ENCODE assay signal across 12 cellular contexts in the genomic region with DNA sequence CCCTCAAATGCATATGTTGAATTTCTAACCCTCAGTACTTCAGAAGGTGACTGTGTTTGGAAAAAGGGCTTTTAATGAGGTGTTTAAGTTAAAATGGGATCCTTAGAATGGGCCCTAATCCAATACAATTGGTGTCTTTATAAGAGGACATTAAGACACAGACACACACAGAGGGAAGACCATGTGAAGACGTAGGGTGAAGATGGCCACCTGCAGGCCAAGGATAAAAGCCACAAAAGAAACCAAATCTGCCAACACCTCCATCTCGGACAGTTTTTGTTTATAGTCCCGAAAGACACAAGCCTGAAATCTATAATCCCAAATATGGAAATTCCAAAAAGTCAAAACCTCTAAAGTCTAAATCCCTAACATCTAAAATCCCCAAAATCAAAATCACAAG. TPM values are rescaled to one million over a fixed set of nuclear protein-coding genes. Genes with fewer than 3 reads are reported as not detected.
DNase-seq lines count a peak whose midpoint lies in the region; ATAC-seq and TF ChIP-seq lines count a peak whose summit lies in the region.
"Had no signal": no experiment of that assay in that cellular context is flagged by ENCODE, and none has a peak within 500 bp of the region (broad histone marks: within the 10 kb centered on the region; RNA-seq: fewer than 3 reads in every experiment).

No MANE protein-coding gene starts in this region.

- H2AFZ ChIP-seq in GM23248 (no peak overlapping the region), neural progenitor cell (replicated peaks) (peak overlapping the region; percentile 7)

- H3K36me3 ChIP-seq in GM23248 (ENCODE audit: low read depth) (no peaks in the 10 kb centered on the region), neural progenitor cell (no peaks in the 10 kb centered on the region), spleen (no peaks in the 10 kb centered on the region)
- no peaks in the 10 kb centered on the region for H3K36me3 ChIP-seq in CD8-positive, alpha-beta T cell (ENCODE audit: insufficient read depth, low read length)
- H3K36me3 ChIP-seq: MG63 had no signal

- H3K9me3 ChIP-seq in GM23248 (ENCODE audit: low read depth) (no peaks in the 10 kb centered on the region), neural progenitor cell (ENCODE audit: low read depth) (no peaks in the 10 kb centered on the region), spleen (no peaks in the 10 kb centered on the region)
- H3K9me3 ChIP-seq in CD8-positive, alpha-beta T cell (ENCODE audit: low read length), result no peaks in the 10 kb centered on the region
- H3K9me3 ChIP-seq: MG63 had no signal

- no peaks in the 10 kb centered on the region for H3K36me3 Mint-ChIP-seq in neural progenitor cell
- H3K36me3 Mint-ChIP-seq in CD8-positive, alpha-beta T cell, result no peaks in the 10 kb centered on the region
- H3K36me3 Mint-ChIP-seq in activated T-cell treated with anti-CD3 and anti-CD28 coated beads, Interleukin-2, amount 50 U/mL, for 4 hours (ENCODE audit: insufficient read depth), result no peaks in the 10 kb centered on the region
- H3K36me3 Mint-ChIP-seq: activated naive CD4-positive, alpha-beta T cell treated with anti-CD3 and anti-CD28 coated beads, Interleukin-2, amount 50 U/mL, for 24 hours; naive thymus-derived CD4-positive, alpha-beta T cell had no signal

- in situ Hi-C loops in GM23248 (cut with MboI), result no loop called here

- CTCF ChIA-PET in CD8-positive, alpha-beta T cell (lab: Charles Lee), result interaction anchor here (2.0 kb wide), 1 partner anchor 384 kb away, joined by 5 read pairs; no protein-coding TSS in a partner anchor

- peaks cover 6% of the 10 kb centered on the region for H3K27me3 Mint-ChIP-seq in neural progenitor cell (ENCODE audit: insufficient read depth, low read depth)
- H3K27me3 Mint-ChIP-seq in CD8-positive, alpha-beta T cell (ENCODE audit: low read depth), result peaks cover 6% of the 10 kb centered on the region
- H3K27me3 Mint-ChIP-seq in activated T-cell treated with anti-CD3 and anti-CD28 coated beads, Interleukin-2, amount 50 U/mL, for 4 hours (ENCODE audit: low read depth), result peaks cover 10% of the 10 kb centered on the region
- H3K27me3 Mint-ChIP-seq: activated naive CD4-positive, alpha-beta T cell treated with anti-CD3 and anti-CD28 coated beads, Interleukin-2, amount 50 U/mL, for 24 hours had no signal

- H3K9me3 Mint-ChIP-seq in neural progenitor cell, result no peaks in the 10 kb centered on the region
- H3K9me3 Mint-ChIP-seq in CD8-positive, alpha-beta T cell, result no peaks in the 10 kb centered on the region
- no peaks in the 10 kb centered on the region for H3K9me3 Mint-ChIP-seq in activated T-cell treated with anti-CD3 and anti-CD28 coated beads, Interleukin-2, amount 50 U/mL, for 4 hours
- H3K9me3 Mint-ChIP-seq: activated naive CD4-positive, alpha-beta T cell treated with anti-CD3 and anti-CD28 coated beads, Interleukin-2, amount 50 U/mL, for 24 hours had no signal

- H3K27ac ChIP-seq in GM23248, result no peak overlapping the region
- no peak overlapping the region for H3K27ac ChIP-seq in neural progenitor cell
- H3K27ac ChIP-seq in CD8-positive, alpha-beta T cell (ENCODE audit: low read depth, low read length), result no peak overlapping the region
- no peak overlapping the region for H3K27ac ChIP-seq in spleen

- H3K79me2 ChIP-seq in GM23248 (ENCODE audit: insufficient read depth), result no peaks in the 10 kb centered on the region
- no peaks in the 10 kb centered on the region for H3K79me2 ChIP-seq in neural progenitor cell (ENCODE audit: low read depth)

- ATAC-seq in CD8-positive, alpha-beta T cell, result no peak
- ATAC-seq in activated T-cell treated with anti-CD3 and anti-CD28 coated beads, Interleukin-2, amount 50 U/mL, for 4 hours, result no peak
- ATAC-seq: naive thymus-derived CD4-positive, alpha-beta T cell had no signal

- peaks cover 54% of the 10 kb centered on the region for H3K4me1 ChIP-seq in GM23248 (ENCODE audit: insufficient read depth)
- peaks cover 26% of the 10 kb centered on the region for H3K4me1 ChIP-seq in neural progenitor cell
- H3K4me1 ChIP-seq in CD8-positive, alpha-beta T cell (ENCODE audit: insufficient read depth, low read length), result no peaks in the 10 kb centered on the region
- no peaks in the 10 kb centered on the region for H3K4me1 ChIP-seq in spleen

- no peak overlapping the region for H3K4me3 ChIP-seq in GM23248
- H3K4me3 ChIP-seq in choroid plexus epithelial cell (ENCODE audit: low read depth, low read length), result no peak overlapping the region
- no peak overlapping the region for H3K4me3 ChIP-seq in neural progenitor cell
- H3K4me3 ChIP-seq in CD8-positive, alpha-beta T cell (ENCODE audit: low read depth, low read length), result no peak overlapping the region
- no peak overlapping the region for H3K4me3 ChIP-seq in spleen
- H3K4me3 ChIP-seq: MG63 had no signal

- TF ChIP-seq CTCF in choroid plexus epithelial cell (conservative IDR thresholded peaks at IDR 0.05; ENCODE audit: low read depth, low read length), result peak; percentile 67
- peak; percentile 38 for TF ChIP-seq CTCF in neural progenitor cell (IDR thresholded peaks at IDR 0.05)
- no peak for TF ChIP-seq CTCF in CD8-positive, alpha-beta T cell (IDR thresholded peaks at IDR 0.05)
- TF ChIP-seq CTCF in spleen (IDR thresholded peaks at IDR 0.05 in 8 of 11, conservative IDR thresholded peaks at IDR 0.05 in 3 of 11), result no peak

- TF ChIP-seq POLR2A in spleen (IDR thresholded peaks at IDR 0.05), result no peak

- DNase-seq in GM23248 (peak; percentile 18), M059J (ENCODE audit: low read depth) (peak; percentile 58), choroid plexus epithelial cell (ENCODE audit: low read depth) (peak; percentile 59), neural progenitor cell (ENCODE audit: low spot score) (peak; percentile 40), spleen (no peak)
- DNase-seq in CD8-positive, alpha-beta T cell, result no peak
- DNase-seq in activated T-cell treated with anti-CD3 and anti-CD28 coated beads, Interleukin-2, amount 50 U/mL, for 4 hours, result no peak
- DNase-seq: kidney glomerular epithelial cell; MG63; naive thymus-derived CD4-positive, alpha-beta T cell; T-helper 9 cell had no signal

- POLR2A ChIA-PET in CD8-positive, alpha-beta T cell (lab: Charles Lee), result no interaction called here

- peaks cover 18% of the 10 kb centered on the region for H3K4me1 Mint-ChIP-seq in neural progenitor cell
- H3K4me1 Mint-ChIP-seq in CD8-positive, alpha-beta T cell (ENCODE audit: low read depth), result no peaks in the 10 kb centered on the region
- H3K4me1 Mint-ChIP-seq in activated T-cell treated with anti-CD3 and anti-CD28 coated beads, Interleukin-2, amount 50 U/mL, for 4 hours (ENCODE audit: low read depth), result no peaks in the 10 kb centered on the region
- H3K4me1 Mint-ChIP-seq: activated naive CD4-positive, alpha-beta T cell treated with anti-CD3 and anti-CD28 coated beads, Interleukin-2, amount 50 U/mL, for 24 hours; naive thymus-derived CD4-positive, alpha-beta T cell had no signal

- H3K4me2 ChIP-seq in GM23248 (ENCODE audit: unreplicated experiment) (peak overlapping the region; percentile 36), neural progenitor cell (peak overlapping the region; percentile 43)

- H3K9ac ChIP-seq in GM23248 (no peak overlapping the region), neural progenitor cell (no peak overlapping the region)

- H3K27ac Mint-ChIP-seq in neural progenitor cell, result no peak overlapping the region
- H3K27ac Mint-ChIP-seq in CD8-positive, alpha-beta T cell, result no peak overlapping the region
- H3K27ac Mint-ChIP-seq: activated naive CD4-positive, alpha-beta T cell treated with anti-CD3 and anti-CD28 coated beads, Interleukin-2, amount 50 U/mL, for 24 hours; naive thymus-derived CD4-positive, alpha-beta T cell had no signal

- no peaks in the 10 kb centered on the region for H3K27me3 ChIP-seq in GM23248 (replicated peaks; ENCODE audit: insufficient read depth)
- peaks cover 4% of the 10 kb centered on the region for H3K27me3 ChIP-seq in neural progenitor cell
- H3K27me3 ChIP-seq in CD8-positive, alpha-beta T cell (ENCODE audit: insufficient read depth, low read length), result no peaks in the 10 kb centered on the region
- H3K27me3 ChIP-seq in spleen (replicated peaks in 1 of 7), result peaks cover 0 to 45% (median 0%) of the 10 kb centered on the region in 7 donors
- H3K27me3 ChIP-seq: MG63 had no signal

- no peak overlapping the region for H3K4me3 Mint-ChIP-seq in neural progenitor cell
- no peak overlapping the region for H3K4me3 Mint-ChIP-seq in CD8-positive, alpha-beta T cell
- H3K4me3 Mint-ChIP-seq in activated T-cell treated with anti-CD3 and anti-CD28 coated beads, Interleukin-2, amount 50 U/mL, for 4 hours, result no peak overlapping the region
- H3K4me3 Mint-ChIP-seq: activated naive CD4-positive, alpha-beta T cell treated with anti-CD3 and anti-CD28 coated beads, Interleukin-2, amount 50 U/mL, for 24 hours; naive thymus-derived CD4-positive, alpha-beta T cell had no signal

- H3F3A ChIP-seq in GM23248 (ENCODE audit: insufficient read depth) (peaks cover 46% of the 10 kb centered on the region), neural progenitor cell (ENCODE audit: low read depth) (no peaks in the 10 kb centered on the region)

- 40 to 46% methylated on average over 3 of the region's 3 CpGs for WGBS in GM23248 (ENCODE audit: low coverage in 1 of 2, low lambda C conversion rate in 2 of 2, missing lambda C conversion rate in 2 of 2), 2 experiments
- 74 to 86% (median 78%) methylated on average over 3 of the region's 3 CpGs for WGBS in spleen, 5 donors

- no peaks in the 10 kb centered on the region for H3K9me2 ChIP-seq in GM23248 (ENCODE audit: insufficient read depth)

- H4K20me1 ChIP-seq in GM23248 (ENCODE audit: insufficient read depth), result no peaks in the 10 kb centered on the region
- no peaks in the 10 kb centered on the region for H4K20me1 ChIP-seq in neural progenitor cell (ENCODE audit: low read depth)

- intact Hi-C loops in CD8-positive, alpha-beta T cell (cut with DNase I, micrococcal nuclease), result no loop called here
- intact Hi-C loops in spleen (cut with DNase I; ENCODE audit: low total_unique reads), result no loop called here

RNA-seq across cellular contexts. Expression of a gene that starts 4.1 kb away (rescaled TPM):
- total RNA-seq in GM23248 (2014; rRNA removed; shearing (Covaris generic)), result 32.1 and 52.3 TPM in 2 replicates
- 32.8 and 37.3 TPM in 2 replicates for polyA plus RNA-seq in GM23248 (2016; fragmentation: Nextera tagmentation; extraction: Ambion mirVana)
- 1.2 and 3.3 TPM in 2 replicates for total RNA-seq in M059J (2014; rRNA removed; shearing (Covaris generic))
- total RNA-seq in neural progenitor cell (ENCODE audit: low replicate concordance), result 0.96 and 3.3 TPM in 2 replicates
- not detected for total RNA-seq in CD8-positive, alpha-beta T cell
- total RNA-seq in activated T-cell treated with anti-CD3 and anti-CD28 coated beads, Interleukin-2, amount 50 U/mL, for 4 hours, result under 1 TPM in 2 of 3 donors, not detected in 1; 0.13 to 0.35 TPM
- total RNA-seq in spleen, result 1 to 10 TPM in 1 of 7 donors, under 1 TPM in 4, not detected in 2; 0.35 to 1.9 (median 0.49) TPM
- under 1 TPM; 0.05 to 0.11 (median 0.10) TPM for polyA plus RNA-seq in spleen
- total RNA-seq: naive thymus-derived CD4-positive, alpha-beta T cell had no signal
- polyA plus RNA-seq: naive thymus-derived CD4-positive, alpha-beta T cell had no signal

Comparison
In these comparisons a context has a peak if more than half of its experiments do, and no peak if none do; other contexts are left out.
1. DNase-seq: peak in GM23248 (single experiment), M059J (single experiment), choroid plexus epithelial cell (single experiment) and neural progenitor cell (single experiment); none in CD8-positive, alpha-beta T cell (0 of 7), activated T-cell treated with anti-CD3 and anti-CD28 coated beads, Interleukin-2, amount 50 U/mL, for 4 hours (single experiment) and spleen (single experiment).
2. CTCF ChIP-seq: peak in choroid plexus epithelial cell (single experiment) and neural progenitor cell (single experiment); none in CD8-positive, alpha-beta T cell (single experiment) and spleen (0 of 11).